2 cellular contexts compared by ENCODE assay signal in the genomic region with DNA sequence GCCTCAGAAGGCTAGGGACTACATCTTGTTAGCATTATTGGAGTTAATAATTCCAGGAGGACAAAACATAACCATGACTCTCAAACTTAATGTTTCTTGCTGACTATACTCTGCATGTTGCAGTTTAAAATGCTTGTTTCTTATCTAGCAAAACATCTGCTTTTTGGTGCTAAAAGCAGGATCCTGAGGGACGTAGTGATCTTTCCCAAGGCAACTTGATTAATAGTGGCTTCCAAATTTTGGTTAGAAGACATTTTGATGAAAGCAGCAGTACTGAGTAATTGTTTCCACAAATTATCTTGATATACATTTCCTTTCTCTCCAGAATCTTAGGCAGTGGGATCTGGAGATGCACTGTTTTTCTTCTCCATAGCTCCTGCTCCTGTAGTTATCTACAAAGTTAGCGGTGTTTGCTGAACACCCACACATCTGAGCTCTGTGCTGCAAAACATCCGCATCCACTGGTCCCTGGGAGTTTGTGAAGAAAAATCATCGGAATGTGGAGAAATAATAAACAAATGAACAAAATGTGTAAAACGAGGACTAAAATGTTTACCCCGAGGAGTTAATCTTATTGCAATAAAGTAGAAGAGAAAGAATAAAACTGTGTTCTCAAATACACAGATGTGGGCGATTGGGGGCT.
TF ChIP-seq lines count a peak whose summit lies in the region.

No MANE protein-coding gene starts in this region.

TF ChIP-seq in SK-N-SH, 30 proteins besides CTCF, POLR2A, EP300 and RAD21 (continued from another document):
- TF ChIP-seq, protein P1, sequence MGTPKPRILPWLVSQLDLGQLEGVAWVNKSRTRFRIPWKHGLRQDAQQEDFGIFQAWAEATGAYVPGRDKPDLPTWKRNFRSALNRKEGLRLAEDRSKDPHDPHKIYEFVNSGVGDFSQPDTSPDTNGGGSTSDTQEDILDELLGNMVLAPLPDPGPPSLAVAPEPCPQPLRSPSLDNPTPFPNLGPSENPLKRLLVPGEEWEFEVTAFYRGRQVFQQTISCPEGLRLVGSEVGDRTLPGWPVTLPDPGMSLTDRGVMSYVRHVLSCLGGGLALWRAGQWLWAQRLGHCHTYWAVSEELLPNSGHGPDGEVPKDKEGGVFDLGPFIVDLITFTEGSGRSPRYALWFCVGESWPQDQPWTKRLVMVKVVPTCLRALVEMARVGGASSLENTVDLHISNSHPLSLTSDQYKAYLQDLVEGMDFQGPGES (IDR thresholded peaks at IDR 0.05; ENCODE audit: low read depth, low read length) = no peak
- TF ChIP-seq, protein P2, sequence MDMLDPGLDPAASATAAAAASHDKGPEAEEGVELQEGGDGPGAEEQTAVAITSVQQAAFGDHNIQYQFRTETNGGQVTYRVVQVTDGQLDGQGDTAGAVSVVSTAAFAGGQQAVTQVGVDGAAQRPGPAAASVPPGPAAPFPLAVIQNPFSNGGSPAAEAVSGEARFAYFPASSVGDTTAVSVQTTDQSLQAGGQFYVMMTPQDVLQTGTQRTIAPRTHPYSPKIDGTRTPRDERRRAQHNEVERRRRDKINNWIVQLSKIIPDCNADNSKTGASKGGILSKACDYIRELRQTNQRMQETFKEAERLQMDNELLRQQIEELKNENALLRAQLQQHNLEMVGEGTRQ (IDR thresholded peaks at IDR 0.05; ENCODE audit: borderline replicate concordance, low read depth, low read length) = no peak
- TF ChIP-seq SIN3A (IDR thresholded peaks at IDR 0.05; ENCODE audit: borderline replicate concordance, low read depth, low read length) = no peak
- TF ChIP-seq GABPA (IDR thresholded peaks at IDR 0.05; ENCODE audit: low read depth) = no peak
- no peak for TF ChIP-seq RCOR1 (IDR thresholded peaks at IDR 0.05; ENCODE audit: low read length)
- TF ChIP-seq YY1 (IDR thresholded peaks at IDR 0.05; ENCODE audit: low read depth) = no peak

TF ChIP-seq in SK-N-SH treated with all-trans-retinoic acid at 6 μM for 48 hours, 23 proteins besides CTCF, POLR2A, EP300 and RAD21 (continued from another document):
- TF ChIP-seq, protein P3, sequence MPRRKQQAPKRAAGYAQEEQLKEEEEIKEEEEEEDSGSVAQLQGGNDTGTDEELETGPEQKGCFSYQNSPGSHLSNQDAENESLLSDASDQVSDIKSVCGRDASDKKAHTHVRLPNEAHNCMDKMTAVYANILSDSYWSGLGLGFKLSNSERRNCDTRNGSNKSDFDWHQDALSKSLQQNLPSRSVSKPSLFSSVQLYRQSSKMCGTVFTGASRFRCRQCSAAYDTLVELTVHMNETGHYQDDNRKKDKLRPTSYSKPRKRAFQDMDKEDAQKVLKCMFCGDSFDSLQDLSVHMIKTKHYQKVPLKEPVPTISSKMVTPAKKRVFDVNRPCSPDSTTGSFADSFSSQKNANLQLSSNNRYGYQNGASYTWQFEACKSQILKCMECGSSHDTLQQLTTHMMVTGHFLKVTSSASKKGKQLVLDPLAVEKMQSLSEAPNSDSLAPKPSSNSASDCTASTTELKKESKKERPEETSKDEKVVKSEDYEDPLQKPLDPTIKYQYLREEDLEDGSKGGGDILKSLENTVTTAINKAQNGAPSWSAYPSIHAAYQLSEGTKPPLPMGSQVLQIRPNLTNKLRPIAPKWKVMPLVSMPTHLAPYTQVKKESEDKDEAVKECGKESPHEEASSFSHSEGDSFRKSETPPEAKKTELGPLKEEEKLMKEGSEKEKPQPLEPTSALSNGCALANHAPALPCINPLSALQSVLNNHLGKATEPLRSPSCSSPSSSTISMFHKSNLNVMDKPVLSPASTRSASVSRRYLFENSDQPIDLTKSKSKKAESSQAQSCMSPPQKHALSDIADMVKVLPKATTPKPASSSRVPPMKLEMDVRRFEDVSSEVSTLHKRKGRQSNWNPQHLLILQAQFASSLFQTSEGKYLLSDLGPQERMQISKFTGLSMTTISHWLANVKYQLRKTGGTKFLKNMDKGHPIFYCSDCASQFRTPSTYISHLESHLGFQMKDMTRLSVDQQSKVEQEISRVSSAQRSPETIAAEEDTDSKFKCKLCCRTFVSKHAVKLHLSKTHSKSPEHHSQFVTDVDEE (CRISPR knock-in tag; IDR thresholded peaks at IDR 0.05) = no peak
- TF ChIP-seq, protein P4, sequence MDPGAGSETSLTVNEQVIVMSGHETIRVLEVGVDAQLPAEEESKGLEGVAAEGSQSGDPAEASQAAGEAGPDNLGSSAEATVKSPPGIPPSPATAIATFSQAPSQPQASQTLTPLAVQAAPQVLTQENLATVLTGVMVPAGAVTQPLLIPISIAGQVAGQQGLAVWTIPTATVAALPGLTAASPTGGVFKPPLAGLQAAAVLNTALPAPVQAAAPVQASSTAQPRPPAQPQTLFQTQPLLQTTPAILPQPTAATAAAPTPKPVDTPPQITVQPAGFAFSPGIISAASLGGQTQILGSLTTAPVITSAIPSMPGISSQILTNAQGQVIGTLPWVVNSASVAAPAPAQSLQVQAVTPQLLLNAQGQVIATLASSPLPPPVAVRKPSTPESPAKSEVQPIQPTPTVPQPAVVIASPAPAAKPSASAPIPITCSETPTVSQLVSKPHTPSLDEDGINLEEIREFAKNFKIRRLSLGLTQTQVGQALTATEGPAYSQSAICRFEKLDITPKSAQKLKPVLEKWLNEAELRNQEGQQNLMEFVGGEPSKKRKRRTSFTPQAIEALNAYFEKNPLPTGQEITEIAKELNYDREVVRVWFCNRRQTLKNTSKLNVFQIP (CRISPR knock-in tag; IDR thresholded peaks at IDR 0.05; ENCODE audit: borderline replicate concordance, low read depth) = no peak
- TF ChIP-seq BACH2 (CRISPR knock-in tag; IDR thresholded peaks at IDR 0.05; ENCODE audit: borderline replicate concordance) (no peak), ZC3H10 (CRISPR knock-in tag; IDR thresholded peaks at IDR 0.05) (no peak), ZNF70 (CRISPR knock-in tag; IDR thresholded peaks at IDR 0.05) (no peak), ARNTL (CRISPR knock-in tag; IDR thresholded peaks at IDR 0.05; ENCODE audit: borderline replicate concordance, low read depth) (no peak)
